In genomic region chr11:12123799-12124198, GRCh38 we compare ENCODE assay signal across 12 cellular contexts. TPM values are rescaled to one million over a fixed set of nuclear protein-coding genes. Genes with fewer than 3 reads are reported as not detected.
DNase-seq lines count a peak whose midpoint lies in the region; ATAC-seq and TF ChIP-seq lines count a peak whose summit lies in the region.
"Had no signal": no experiment of that assay in that cellular context is flagged by ENCODE, and none has a peak within 500 bp of the region (broad histone marks: within the 10 kb centered on the region; RNA-seq: fewer than 3 reads in every experiment).

No MANE protein-coding gene starts in this region.

- no peak overlapping the region for H3K9ac ChIP-seq in fibroblast of lung (ENCODE audit: insufficient read depth, low read length)

- no peaks in the 10 kb centered on the region for H3K27me3 ChIP-seq in SJCRH30
- H3K27me3 ChIP-seq in fibroblast of lung (ENCODE audit: control insufficient read depth, insufficient read depth, low read length) = no peaks in the 10 kb centered on the region
- H3K27me3 ChIP-seq in gastrocnemius medialis = no peaks in the 10 kb centered on the region

- H3K9me3 ChIP-seq in SJCRH30 (replicated peaks) (no peaks in the 10 kb centered on the region), fibroblast of lung (ENCODE audit: control insufficient read depth, insufficient read depth, low read depth, low read length) (no peaks in the 10 kb centered on the region), gastrocnemius medialis (no peaks in the 10 kb centered on the region)

- DNase-seq in G401 (ENCODE audit: low spot score) (peak; percentile 70), SJCRH30 (peak in 1 of 2 experiments; percentile 34), fibroblast of lung (ENCODE audit: low read depth in 2 of 2) (peak in 1 of 2 donors; percentile 84), gastrocnemius medialis (no peak), NCI-H1436 (lab: John Stamatoyannopoulos, UW) (no peak)
- no peak for DNase-seq in stimulated activated CD4-positive, alpha-beta T cell treated with anti-CD3 and anti-CD28 coated beads, Interleukin-4, amount 100 ng/mL, for 1 hour
- DNase-seq: activated CD4-positive, alpha-beta T cell treated with anti-CD3 and anti-CD28 coated beads for 1 hour; activated T-cell treated with anti-CD3 and anti-CD28 coated beads, Interleukin-2, amount 50 U/mL, for 4 hours; CD8-positive, alpha-beta T cell; stimulated activated CD4-positive, alpha-beta T cell treated with anti-CD3 and anti-CD28 coated beads, Interleukin-4, amount 100 ng/mL, for 24 hours had no signal

- H3K36me3 ChIP-seq in SJCRH30 (no peaks in the 10 kb centered on the region), fibroblast of lung (ENCODE audit: control insufficient read depth, insufficient read depth, low read length) (peaks cover 5% of the 10 kb centered on the region), gastrocnemius medialis (no peaks in the 10 kb centered on the region)

- intact Hi-C loops in gastrocnemius medialis (cut with DNase I; ENCODE audit: low total_unique reads) = loop anchor here (5.0 kb wide), 1 partner anchor 99 kb away; no protein-coding TSS in a partner anchor

- no peak overlapping the region for H2AFZ ChIP-seq in fibroblast of lung (ENCODE audit: low read length)

- TF ChIP-seq CTCF in fibroblast of lung (conservative IDR thresholded peaks at IDR 0.05 in 1 of 2, IDR thresholded peaks at IDR 0.05 in 1 of 2; ENCODE audit: low read depth in 1 of 2, low read length in 2 of 2) (no peak), gastrocnemius medialis (IDR thresholded peaks at IDR 0.05 in 4 of 5, conservative IDR thresholded peaks at IDR 0.05 in 1 of 5) (no peak)

- peak overlapping the region; percentile 62 for H3K27ac ChIP-seq in SJCRH30
- H3K27ac ChIP-seq in fibroblast of lung (ENCODE audit: insufficient read depth, low read length) = peak overlapping the region; percentile 52
- H3K27ac ChIP-seq in gastrocnemius medialis = peak overlapping the region in 3 of 4 donors; percentile 29 to 58 (median 47)

- in situ Hi-C loops in G401 (cut with HindIII; ENCODE audit: low sequenced_read_pairs) = no loop called here
- in situ Hi-C loops in gastrocnemius medialis (cut with MboI; ENCODE audit: low sequenced_read_pairs in 4 of 4) = no loop called here

- H3K79me2 ChIP-seq in fibroblast of lung (ENCODE audit: control insufficient read depth, insufficient read depth, low read length) = peaks cover 90% of the 10 kb centered on the region

- H4K20me1 ChIP-seq in fibroblast of lung (ENCODE audit: control insufficient read depth, extremely low read depth, insufficient read depth, low read length) = no peaks in the 10 kb centered on the region

- H3K4me2 ChIP-seq in fibroblast of lung (ENCODE audit: extremely low read depth, insufficient read depth, low read length) = peak overlapping the region; percentile 13

- no peak overlapping the region for H3K4me3 ChIP-seq in SJCRH30
- H3K4me3 ChIP-seq in fibroblast of lung (replicated peaks in 1 of 4; ENCODE audit: control extremely low read depth in 1 of 4, insufficient read depth in 1 of 4, low read depth in 3 of 4, low read length in 4 of 4) = no peak overlapping the region
- H3K4me3 ChIP-seq in gastrocnemius medialis = no peak overlapping the region

- ATAC-seq in gastrocnemius medialis = no peak
- no peak for ATAC-seq in GM18517 (IDR thresholded peaks at IDR 0.05; ENCODE audit: unreplicated experiment)
- ATAC-seq in HG02759 (IDR thresholded peaks at IDR 0.05; ENCODE audit: unreplicated experiment) = no peak
- ATAC-seq: activated T-cell treated with anti-CD3 and anti-CD28 coated beads, Interleukin-2, amount 50 U/mL, for 4 hours; CD8-positive, alpha-beta T cell had no signal

- H3K4me1 ChIP-seq in SJCRH30 (peaks cover 41% of the 10 kb centered on the region), fibroblast of lung (ENCODE audit: control insufficient read depth, extremely low read depth, insufficient read depth, low read length) (peaks cover 54% of the 10 kb centered on the region), gastrocnemius medialis (peaks cover 13 to 18% of the 10 kb centered on the region in 2 donors)

- TF ChIP-seq POLR2A in gastrocnemius medialis (IDR thresholded peaks at IDR 0.05) = no peak

RNA-seq across cellular contexts. Expression of gene MICAL2, which starts 13.4 kb away (rescaled TPM):
- total RNA-seq in G401 (2014; rRNA removed; shearing (Covaris generic)) = 12.6 and 21.1 TPM in 2 replicates
- total RNA-seq in SJCRH30 (2014; rRNA removed; shearing (Covaris generic)) = 5.9 and 7.8 TPM in 2 replicates
- 88.6 and 275 TPM in 2 replicates for total RNA-seq in fibroblast of lung
- polyA plus RNA-seq in fibroblast of lung = 78.5 and 120 TPM in 2 replicates
- polyA plus RNA-seq in fibroblast of lung (2012) = 125 and 167 TPM in 2 replicates
- polyA minus RNA-seq in fibroblast of lung (ENCODE audit: low replicate concordance) = 234 and 390 TPM in 2 replicates
- 10 to 100 TPM; 24.7 to 53.7 (median 37.0) TPM for total RNA-seq in gastrocnemius medialis
